In the genomic region with DNA sequence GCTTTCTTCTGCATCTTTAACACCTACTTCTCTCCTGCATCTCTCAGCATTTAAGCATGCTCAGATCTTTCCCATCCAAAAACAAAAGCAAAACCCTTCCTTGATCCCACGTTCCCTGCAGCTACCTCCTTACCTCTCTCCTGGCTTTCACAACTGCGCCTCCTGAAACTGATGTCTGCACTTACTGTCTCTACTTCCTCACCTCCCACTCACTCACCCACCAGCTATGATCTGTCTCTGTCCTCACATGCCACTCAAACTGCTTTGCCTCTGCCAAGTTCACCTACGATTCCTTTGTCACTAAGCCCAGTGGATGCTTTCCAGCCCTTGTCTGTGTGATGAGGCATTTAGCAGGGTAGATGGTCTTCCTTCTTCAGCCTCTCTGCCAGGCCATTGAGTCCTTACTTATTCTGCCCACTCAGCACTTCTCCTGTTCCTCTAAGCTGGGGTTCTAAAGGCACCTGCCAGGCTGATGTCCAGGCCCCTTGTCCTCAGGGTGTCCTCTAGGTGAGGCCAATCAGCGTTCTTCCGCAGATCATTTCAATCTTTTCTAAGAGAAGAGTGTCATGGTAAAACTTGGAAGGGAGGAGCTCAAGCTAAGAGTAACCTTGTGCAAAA, we compare ENCODE assay signal across 1 cellular context.
TF ChIP-seq lines count a peak whose summit lies in the region.

No MANE protein-coding gene starts in this region.

TF ChIP-seq in IMR-90, 13 proteins besides CTCF, POLR2A, EP300 and RAD21:
- peak; percentile 81 for TF ChIP-seq MAFK (IDR thresholded peaks at IDR 0.05; ENCODE audit: low read depth, low read length)
- TF ChIP-seq RCOR1 (IDR thresholded peaks at IDR 0.05; ENCODE audit: insufficient replicate concordance, low read length) = no peak
